16 cellular contexts compared by ENCODE assay signal in genomic region chr12:2608608-2608945, GRCh38.
"Had no signal": no experiment of that assay in that cellular context is flagged by ENCODE, and none has a peak within 500 bp of the region (broad histone marks: within the 10 kb centered on the region; RNA-seq: fewer than 3 reads in every experiment).

No MANE protein-coding gene starts in this region.

- DNase-seq: MG63, NCI-H1092, NCI-H1105 treated with DMSO at 0.1 percent for 48 hours, NCI-H1436, NCI-H187, NCI-H2029, NCI-H2081 treated with DMSO at 0.1 percent for 48 hours, NCI-H2171, NCI-H446, NCI-H510A, NCI-H524 treated with DMSO at 0.1 percent for 48 hours, NCI-H69, NCI-H774, SHP77 had no signal

- H3K4me3 ChIP-seq: MG63 had no signal

- ATAC-seq: SK-N-SH treated with all-trans-retinoic acid at 6 μM for 48 hours had no signal

- H3K27me3 ChIP-seq: MG63 had no signal

- H3K9me3 ChIP-seq: MG63 had no signal

- H3K36me3 ChIP-seq: MG63 had no signal

- H3K27ac ChIP-seq: RWPE1 had no signal
